In genomic region chr19:12672744-12673143, GRCh38 we compare ENCODE assay signal across 11 cellular contexts. TPM values are rescaled to one million over a fixed set of nuclear protein-coding genes. Genes with fewer than 3 reads are reported as not detected.
DNase-seq lines count a peak whose midpoint lies in the region; ATAC-seq, FAIRE-seq and TF ChIP-seq lines count a peak whose summit lies in the region.
"Had no signal": no experiment of that assay in that cellular context is flagged by ENCODE, and none has a peak within 500 bp of the region (broad histone marks: within the 10 kb centered on the region; RNA-seq: fewer than 3 reads in every experiment).

No MANE protein-coding gene starts in this region.

- no peaks in the 10 kb centered on the region for H3K27me3 ChIP-seq in GM23338 (ENCODE audit: insufficient read depth)
- H3K27me3 ChIP-seq in ascending aorta, result no peaks in the 10 kb centered on the region

- peaks cover 6% of the 10 kb centered on the region; the same call in 2 of the 3 replicates for H3K4me1 Mint-ChIP-seq in GM23338
- peaks cover 48% of the 10 kb centered on the region for H3K4me1 Mint-ChIP-seq in activated T-cell treated with anti-CD3 and anti-CD28 coated beads, Interleukin-2, amount 50 U/mL, for 72 hours (ENCODE audit: low read depth)

- DNase-seq in GM12891 (ENCODE audit: insufficient read length, low spot score) (no peak), GM23338 (ENCODE audit: low spot score) (peak; percentile 49), ecto neural progenitor cell (ENCODE audit: low spot score) (peak; percentile 44), ascending aorta (ENCODE audit: low spot score in 2 of 2) (no peak), COLO829 (ENCODE audit: low spot score) (no peak)
- DNase-seq in activated T-cell treated with anti-CD3 and anti-CD28 coated beads, Interleukin-2, amount 50 U/mL, for 72 hours, result no peak
- DNase-seq: GOT3 had no signal

- no peak overlapping the region for H2AFZ ChIP-seq in GM23338

- no peaks in the 10 kb centered on the region for H3K9me3 ChIP-seq in ascending aorta

- no peak for ATAC-seq in GM23338
- ATAC-seq in activated T-cell treated with anti-CD3 and anti-CD28 coated beads, Interleukin-2, amount 50 U/mL, for 72 hours (replicated peaks in 1 of 2), result no peak

- H3K36me3 ChIP-seq in GM23338 (ENCODE audit: insufficient read depth) (peaks cover 22% of the 10 kb centered on the region; the same call in 1 of the 2 replicates), ascending aorta (peaks cover 37 to 52% of the 10 kb centered on the region in 2 donors)

- peaks cover 13% of the 10 kb centered on the region for H4K20me1 ChIP-seq in GM23338 (replicated peaks; ENCODE audit: insufficient read depth)

- H3K4me1 ChIP-seq in GM23338 (ENCODE audit: insufficient read depth), result peaks cover 7% of the 10 kb centered on the region; the same call in 1 of the 2 replicates
- peaks cover 12 to 19% of the 10 kb centered on the region in 2 donors for H3K4me1 ChIP-seq in ascending aorta

- H3K4me3 ChIP-seq in GM23338 (no peak overlapping the region), ascending aorta (no peak overlapping the region)

- peaks cover 22% of the 10 kb centered on the region for H3K79me2 ChIP-seq in GM23338 (replicated peaks; ENCODE audit: insufficient read depth)

- H3K4me2 ChIP-seq in GM23338, result no peak overlapping the region
- H3K4me2 ChIP-seq: KMS-11 had no signal

- H3K9me3 Mint-ChIP-seq in GM23338, result no peaks in the 10 kb centered on the region; the same call in 2 of the 3 replicates
- H3K9me3 Mint-ChIP-seq in activated T-cell treated with anti-CD3 and anti-CD28 coated beads, Interleukin-2, amount 50 U/mL, for 72 hours, result no peaks in the 10 kb centered on the region

- H3K9me2 ChIP-seq in GM23338 (ENCODE audit: insufficient read depth), result no peaks in the 10 kb centered on the region

- no peak overlapping the region for H3K4me3 Mint-ChIP-seq in GM23338
- H3K4me3 Mint-ChIP-seq in activated T-cell treated with anti-CD3 and anti-CD28 coated beads, Interleukin-2, amount 50 U/mL, for 72 hours, result no peak overlapping the region

- FAIRE-seq in GM12891 (lab: Jason Lieb, UNC), result no peak
- FAIRE-seq: G401.6 had no signal

- H3K27ac ChIP-seq in GM23338 (ENCODE audit: low read depth), result no peak overlapping the region
- H3K27ac ChIP-seq in ascending aorta, result no peak overlapping the region
- H3K27ac ChIP-seq: KMS-11 had no signal

- peak; percentile 23; the same call in 1 of the 2 replicates for TF ChIP-seq POLR2A in GM12891 (IDR thresholded peaks at IDR 0.05; ENCODE audit: low read depth, low read length)

- intact Hi-C loops in ascending aorta (cut with DNase I), result loop anchor here (10.0 kb wide), 1 partner anchor 618 kb away; the partner anchor contains the start of gene ZNF878

- peaks cover 41% of the 10 kb centered on the region for H3K27me3 Mint-ChIP-seq in GM23338 (ENCODE audit: insufficient read depth, low read depth, poor library complexity)
- H3K27me3 Mint-ChIP-seq in activated T-cell treated with anti-CD3 and anti-CD28 coated beads, Interleukin-2, amount 50 U/mL, for 72 hours (ENCODE audit: low read depth), result no peaks in the 10 kb centered on the region

- H3K36me3 Mint-ChIP-seq in GM23338 (ENCODE audit: low read depth), result peaks cover 55% of the 10 kb centered on the region
- peaks cover 18 to 26% of the 10 kb centered on the region in 2 donors for H3K36me3 Mint-ChIP-seq in activated T-cell treated with anti-CD3 and anti-CD28 coated beads, Interleukin-2, amount 50 U/mL, for 72 hours (ENCODE audit: insufficient read depth in 2 of 2)

- peak; percentile 25 to 57; a peak in 2 of 4 replicates for TF ChIP-seq CTCF in GM23338 (conservative IDR thresholded peaks at IDR 0.05; ENCODE audit: low read depth in 2 of 2)
- TF ChIP-seq CTCF in ascending aorta (IDR thresholded peaks at IDR 0.05), result no peak

- peaks cover 27% of the 10 kb centered on the region for H3F3A ChIP-seq in GM23338 (replicated peaks; ENCODE audit: low read depth)

- H3K27ac Mint-ChIP-seq in GM23338, result no peak overlapping the region
- no peak overlapping the region for H3K27ac Mint-ChIP-seq in activated T-cell treated with anti-CD3 and anti-CD28 coated beads, Interleukin-2, amount 50 U/mL, for 72 hours

TF ChIP-seq in GM12891, 5 proteins besides CTCF, POLR2A, EP300 and RAD21:
- TF ChIP-seq PAX5 (IDR thresholded peaks at IDR 0.05; ENCODE audit: insufficient read depth, low read length, severe bottlenecking) (no peak), SPI1 (IDR thresholded peaks at IDR 0.05; ENCODE audit: low read depth, low read length) (no peak), POLR2AphosphoS5 (IDR thresholded peaks at IDR 0.05; ENCODE audit: low read depth, low read length) (0 out of 2 replicates have a peak, but pooled peaks have one; percentile 18)

TF ChIP-seq in GM23338, 12 proteins besides CTCF, POLR2A, EP300 and RAD21 (continues in another document):
- TF ChIP-seq ZNF114 (CRISPR knock-in tag; IDR thresholded peaks at IDR 0.05), result no peak
- TF ChIP-seq JUNB (IDR thresholded peaks at IDR 0.05; ENCODE audit: unreplicated experiment), result no peak
- TF ChIP-seq POLR2AphosphoS5 (IDR thresholded peaks at IDR 0.05; ENCODE audit: low read depth), result no peak

RNA-seq across cellular contexts. Expression of gene WDR83, which starts 6.1 kb away (rescaled TPM):
- polyA plus RNA-seq in GM12891 (2012; ENCODE audit: low read depth, missing spikeins), result 13.0 TPM
- 12.5 and 31.6 TPM in 2 replicates for total RNA-seq in GM23338 (2014; rRNA removed; shearing (Covaris generic))
- polyA plus RNA-seq in GM23338 (2016; fragmentation: Nextera tagmentation; extraction: Ambion mirVana), result 18.5 and 18.6 TPM in 2 replicates
- total RNA-seq in ascending aorta, result 12.0 TPM
- total RNA-seq in activated T-cell treated with anti-CD3 and anti-CD28 coated beads, Interleukin-2, amount 50 U/mL, for 72 hours, result 10 to 100 TPM; 18.4 to 24.0 TPM

RNA-seq across cellular contexts. Expression of gene MAN2B1, which starts 6.2 kb away (rescaled TPM):
- polyA plus RNA-seq in GM12891 (2012; ENCODE audit: low read depth, missing spikeins), result 126 TPM
- 60.8 and 73.8 TPM in 2 replicates for total RNA-seq in GM23338 (2014; rRNA removed; shearing (Covaris generic))
- 33.2 and 39.2 TPM in 2 replicates for polyA plus RNA-seq in GM23338 (2016; fragmentation: Nextera tagmentation; extraction: Ambion mirVana)
- total RNA-seq in ascending aorta, result 36.3 TPM
- 100 to 1,000 TPM in 1 of 2 donors, 10 to 100 TPM in 1; 75.8 to 109 TPM for total RNA-seq in activated T-cell treated with anti-CD3 and anti-CD28 coated beads, Interleukin-2, amount 50 U/mL, for 72 hours

RNA-seq across cellular contexts. Expression of gene DHPS, which starts 8.9 kb away (rescaled TPM):
- polyA plus RNA-seq in GM12891 (2012; ENCODE audit: low read depth, missing spikeins), result 78.9 TPM
- total RNA-seq in GM23338 (2014; rRNA removed; shearing (Covaris generic)), result 126 and 141 TPM in 2 replicates
- 85.4 and 107 TPM in 2 replicates for polyA plus RNA-seq in GM23338 (2016; fragmentation: Nextera tagmentation; extraction: Ambion mirVana)
- 160 TPM for total RNA-seq in ascending aorta
- 100 to 1,000 TPM; 140 to 150 TPM for total RNA-seq in activated T-cell treated with anti-CD3 and anti-CD28 coated beads, Interleukin-2, amount 50 U/mL, for 72 hours

RNA-seq across cellular contexts. Expression of gene GNG14, which starts 15.1 kb away (rescaled TPM):
- 0.32 TPM for polyA plus RNA-seq in GM12891 (2012; ENCODE audit: low read depth, missing spikeins)
- total RNA-seq in GM23338 (2014; rRNA removed; shearing (Covaris generic)), result not detected in 2 replicates
- polyA plus RNA-seq in GM23338 (2016; fragmentation: Nextera tagmentation; extraction: Ambion mirVana), result not detected in 2 replicates
- not detected for total RNA-seq in ascending aorta
- not detected for total RNA-seq in activated T-cell treated with anti-CD3 and anti-CD28 coated beads, Interleukin-2, amount 50 U/mL, for 72 hours
- total RNA-seq: PC-3; T-helper 1 cell treated with Interleukin-12 subunit alpha and Interleukin-12 subunit beta and Interleukin-4 antibody, amounts not matched to agents 30 ng/mL and 1 ng/mL, for 36 hours had no signal

RNA-seq across cellular contexts. Expression of gene FBXW9, which starts 23.7 kb away (rescaled TPM):
- polyA plus RNA-seq in GM12891 (2012; ENCODE audit: low read depth, missing spikeins), result 5.6 TPM
- 12.3 and 19.4 TPM in 2 replicates for total RNA-seq in GM23338 (2014; rRNA removed; shearing (Covaris generic))
- polyA plus RNA-seq in GM23338 (2016; fragmentation: Nextera tagmentation; extraction: Ambion mirVana), result 6.6 and 8.2 TPM in 2 replicates
- 7.6 TPM for total RNA-seq in ascending aorta
- total RNA-seq in activated T-cell treated with anti-CD3 and anti-CD28 coated beads, Interleukin-2, amount 50 U/mL, for 72 hours, result 1 to 10 TPM; 3.5 to 6.9 TPM

Comparison
In these comparisons a context has a peak if more than half of its experiments do, and no peak if none do; other contexts are left out.
1. DNase-seq: peak in GM23338 (single experiment) and ecto neural progenitor cell (single experiment); none in GM12891 (single experiment), ascending aorta (0 of 2), COLO829 (single experiment) and activated T-cell treated with anti-CD3 and anti-CD28 coated beads, Interleukin-2, amount 50 U/mL, for 72 hours (0 of 2).
2. CTCF ChIP-seq: peak in GM23338 (2 of 2); none in ascending aorta (0 of 3).